ENCODE assay signal across 8 cellular contexts in genomic region chr19:15464394-15465385, GRCh38. TPM values are rescaled to one million over a fixed set of nuclear protein-coding genes. Genes with fewer than 3 reads are reported as not detected.
A peak's percentile ranks its signal among the peaks of the same experiment; 100 is the strongest.
DNase-seq lines count a peak whose midpoint lies in the region; ATAC-seq and TF ChIP-seq lines count a peak whose summit lies in the region.

Gene RASAL3 (minus strand): TSS chr19:15464544. CDS start chr19:15464358, 186 bp downstream.

- peak; percentile 54 for ATAC-seq in HG03103 (IDR thresholded peaks at IDR 0.05; ENCODE audit: low read depth, unreplicated experiment)
- no peak for ATAC-seq in HG03520 (IDR thresholded peaks at IDR 0.05; ENCODE audit: unreplicated experiment)

- peaks cover 15 to 22% (median 19%) of the 10 kb centered on the region in 3 donors for H3K27me3 Mint-ChIP-seq in CD14-positive monocyte (ENCODE audit: low read depth in 3 of 3)
- H3K27me3 Mint-ChIP-seq in activated CD4-positive, alpha-beta T cell treated with anti-CD3 and anti-CD28 coated beads, Interleukin-2, amount 10 ng/mL, durations not matched to agents 7 days and 5 days = peaks cover 10% of the 10 kb centered on the region

- H3K4me3 Mint-ChIP-seq in CD14-positive monocyte = peak within 1 kb of the TSS; percentile 88 to 92
- peak within 1 kb of the TSS; percentile 94 for H3K4me3 Mint-ChIP-seq in activated CD4-positive, alpha-beta T cell treated with anti-CD3 and anti-CD28 coated beads, Interleukin-2, amount 10 ng/mL, durations not matched to agents 7 days and 5 days

- DNase-seq in CD14-positive monocyte (ENCODE audit: low spot score) (no peak), COLO668 (lab: John Stamatoyannopoulos, UW; ENCODE audit: unreplicated experiment) (no peak), DMS 273 treated with DMSO at 0.1 percent for 48 hours (lab: John Stamatoyannopoulos, UW) (no peak)
- DNase-seq in activated CD4-positive, alpha-beta T cell treated with anti-CD3 and anti-CD28 coated beads, Interleukin-2, amount 10 ng/mL, durations not matched to agents 7 days and 5 days = peak; percentile 72
- DNase-seq in stimulated activated CD4-positive, alpha-beta T cell treated with anti-CD3 and anti-CD28 coated beads, Interleukin-1b, Interleukin-23, amount 100 ng/mL, for 1 hour (ENCODE audit: low read depth in 2 of 2) = peak; percentile 33 to 60

- CTCF ChIA-PET in activated CD4-positive, alpha-beta T cell treated with anti-CD3 and anti-CD28 coated beads, Interleukin-2, amount 10 ng/mL, durations not matched to agents 7 days and 5 days (lab: Charles Lee) = interaction anchor here (1.9 to 4.5 kb wide), 2 partner anchors 9 to 12 kb away, joined by 16 to 25 read pairs; no protein-coding TSS in a partner anchor

- POLR2A ChIA-PET in activated CD4-positive, alpha-beta T cell treated with anti-CD3 and anti-CD28 coated beads, Interleukin-2, amount 10 ng/mL, durations not matched to agents 7 days and 5 days (lab: Charles Lee) = interaction anchor here (0.7 to 1.1 kb wide), 2 partner anchors 29 to 87 kb away, joined by 3 to 5 read pairs; no protein-coding TSS in a partner anchor

- H3K27ac Mint-ChIP-seq in CD14-positive monocyte = peak within 1 kb of the TSS; percentile 78 to 91 (median 85)
- peak within 1 kb of the TSS; percentile 91 for H3K27ac Mint-ChIP-seq in activated CD4-positive, alpha-beta T cell treated with anti-CD3 and anti-CD28 coated beads, Interleukin-2, amount 10 ng/mL, durations not matched to agents 7 days and 5 days

- intact Hi-C loops in CD14-positive monocyte (cut with micrococcal nuclease) = no loop called here

- no peak for TF ChIP-seq CTCF in CD14-positive monocyte (IDR thresholded peaks at IDR 0.05)

- in situ Hi-C loops in endometrial microvascular endothelial cells (cut with HindIII; ENCODE audit: inconsistent ontology term, low pct_unique_long_range_greater_than_20kb, low sequenced_read_pairs) = no loop called here

- H3K4me1 Mint-ChIP-seq in CD14-positive monocyte = peaks cover 52% of the 10 kb centered on the region
- H3K4me1 Mint-ChIP-seq in activated CD4-positive, alpha-beta T cell treated with anti-CD3 and anti-CD28 coated beads, Interleukin-2, amount 10 ng/mL, durations not matched to agents 7 days and 5 days = peaks cover 66% of the 10 kb centered on the region

- peaks cover 27 to 31% of the 10 kb centered on the region in 2 donors for H3K36me3 Mint-ChIP-seq in CD14-positive monocyte
- peaks cover 30% of the 10 kb centered on the region for H3K36me3 Mint-ChIP-seq in activated CD4-positive, alpha-beta T cell treated with anti-CD3 and anti-CD28 coated beads, Interleukin-2, amount 10 ng/mL, durations not matched to agents 7 days and 5 days (ENCODE audit: low read depth)

- H3K9me3 Mint-ChIP-seq in CD14-positive monocyte = peaks cover 0 to 6% (median 2%) of the 10 kb centered on the region in 7 donors
- no peaks in the 10 kb centered on the region for H3K9me3 Mint-ChIP-seq in activated CD4-positive, alpha-beta T cell treated with anti-CD3 and anti-CD28 coated beads, Interleukin-2, amount 10 ng/mL, durations not matched to agents 7 days and 5 days

RNA-seq across cellular contexts. Expression of gene RASAL3, which starts in this region (rescaled TPM):
- 10 to 100 TPM in 1 of 2 donors, 1 to 10 TPM in 1; 4.5 to 13.6 TPM for polyA plus RNA-seq in CD14-positive monocyte
- 100 to 1,000 TPM; 120 to 123 TPM for total RNA-seq in activated CD4-positive, alpha-beta T cell treated with anti-CD3 and anti-CD28 coated beads, Interleukin-2, amount 10 ng/mL, durations not matched to agents 7 days and 5 days
- total RNA-seq in endometrial microvascular endothelial cells (ENCODE audit: inconsistent ontology term) = 30.0 TPM

Comparison
In these comparisons a context has a peak if more than half of its experiments do, and no peak if none do; other contexts are left out.
1. DNase-seq: peak in activated CD4-positive, alpha-beta T cell treated with anti-CD3 and anti-CD28 coated beads, Interleukin-2, amount 10 ng/mL, durations not matched to agents 7 days and 5 days (single experiment) and stimulated activated CD4-positive, alpha-beta T cell treated with anti-CD3 and anti-CD28 coated beads, Interleukin-1b, Interleukin-23, amount 100 ng/mL, for 1 hour (2 of 2); none in CD14-positive monocyte (single experiment), COLO668 (single experiment) and DMS 273 treated with DMSO at 0.1 percent for 48 hours (single experiment).